ENCODE assay signal across 8 cellular contexts in genomic region chr1:9181990-9182783, GRCh38. TPM values are rescaled to one million over a fixed set of nuclear protein-coding genes. Genes with fewer than 3 reads are reported as not detected.
A peak's percentile ranks its signal among the peaks of the same experiment; 100 is the strongest.
DNase-seq lines count a peak whose midpoint lies in the region; ATAC-seq, FAIRE-seq and TF ChIP-seq lines count a peak whose summit lies in the region.

No MANE protein-coding gene starts in this region.

- intact Hi-C loops in HepG2 (cut with micrococcal nuclease; ENCODE audit: unreplicated experiment) (loop anchor here (1.0 to 5.0 kb wide), 2 partner anchors 14 to 70 kb away; no protein-coding TSS in a partner anchor), testis (cut with DNase I; ENCODE audit: low total_unique reads) (no loop called here)

- H2AFZ ChIP-seq in HepG2 (ENCODE audit: low read length), result no peak overlapping the region

- H3K4me2 ChIP-seq in HepG2 (ENCODE audit: low read depth, low read length), result peak overlapping the region; percentile 90

- no peaks in the 10 kb centered on the region for H3K9me3 Mint-ChIP-seq in chondrocyte (ENCODE audit: low read depth)

- H3K36me3 Mint-ChIP-seq in chondrocyte (ENCODE audit: low read depth), result peaks cover 8% of the 10 kb centered on the region

- H3K9me3 ChIP-seq in HepG2 (ENCODE audit: low read length) (no peaks in the 10 kb centered on the region), testis (no peaks in the 10 kb centered on the region)

- peak overlapping the region; percentile 94 for H3K9ac ChIP-seq in HepG2 (ENCODE audit: insufficient read depth, low read depth, low read length)

- POLR2A ChIA-PET in HepG2 (lab: Yijun Ruan, JAX), result interaction anchor here (0.8 to 3.2 kb wide), 7 partner anchors 11 to 68 kb away, joined by 3 to 24 read pairs (median 6); no protein-coding TSS in a partner anchor

- TF ChIP-seq CTCF in chondrocyte (IDR thresholded peaks at IDR 0.05), result no peak
- TF ChIP-seq CTCF in HepG2 (CRISPR knock-in tag; IDR thresholded peaks at IDR 0.05), result peak; percentile 77
- TF ChIP-seq CTCF in testis (IDR thresholded peaks at IDR 0.05), result peak; percentile 1 to 34 (median 19)

- DNase-seq in AG08395 (ENCODE audit: low spot score), result peak; percentile 45
- DNase-seq in GM18507 (ENCODE audit: extremely low spot score, insufficient read length, low read depth), result peak; percentile 37
- peak; percentile 24 for DNase-seq in NCI-H1105 treated with DMSO at 0.1 percent for 48 hours (lab: John Stamatoyannopoulos, UW)
- no peak for DNase-seq in chondrocyte (ENCODE audit: low spot score)
- DNase-seq in HepG2 (ENCODE audit: low spot score), result peak; percentile 53
- peak; percentile 71 for DNase-seq in testis
- no peak for DNase-seq in NCI-H146 treated with DMSO at 0.1 percent for 48 hours (lab: John Stamatoyannopoulos, UW; ENCODE audit: unreplicated experiment)
- no peak for DNase-seq in effector CD4-positive, alpha-beta T cell

- H3K27me3 Mint-ChIP-seq in chondrocyte (ENCODE audit: low read depth), result no peaks in the 10 kb centered on the region

- peak overlapping the region; percentile 92 for H3K27ac ChIP-seq in HepG2 (ENCODE audit: extremely low read length, insufficient read depth, low read length)
- H3K27ac ChIP-seq in testis, result peak overlapping the region; percentile 78 to 83

- H3K27me3 ChIP-seq in HepG2 (ENCODE audit: control insufficient read depth in 1 of 2, insufficient read depth in 2 of 2, low read length in 2 of 2) (no peaks in the 10 kb centered on the region; a peak in 1 of 5 replicates), testis (no peaks in the 10 kb centered on the region)

- peaks cover 71% of the 10 kb centered on the region for H3K4me1 ChIP-seq in HepG2 (ENCODE audit: insufficient read depth, low read length)
- peaks cover 9% of the 10 kb centered on the region for H3K4me1 ChIP-seq in testis

- in situ Hi-C loops in HepG2 (cut with HindIII; ENCODE audit: extremely low pct_ligation_motif_present, low pct_unique_long_range_greater_than_20kb), result no loop called here

- peak; percentile 64 for TF ChIP-seq RAD21 in HepG2 (CRISPR knock-in tag; IDR thresholded peaks at IDR 0.05)

- peaks cover 37% of the 10 kb centered on the region for H4K20me1 ChIP-seq in HepG2 (ENCODE audit: insufficient read depth, low read length)

- CTCF ChIA-PET in HepG2 (lab: Yijun Ruan, JAX; ENCODE audit: low intra/inter-chr PET ratio, low total read pairs), result interaction anchor here (0.8 to 3.2 kb wide), 6 partner anchors 12 to 72 kb away, joined by 3 to 19 read pairs (median 6); no protein-coding TSS in a partner anchor

- H3K4me3 Mint-ChIP-seq in chondrocyte (ENCODE audit: unreplicated experiment), result peak overlapping the region; percentile 88

- no peak for FAIRE-seq in GM18507 (lab: Jason Lieb, UNC)
- FAIRE-seq in HepG2 (lab: Jason Lieb, UNC), result no peak

- TF ChIP-seq EP300 in HepG2 (IDR thresholded peaks at IDR 0.05; ENCODE audit: low read depth in 2 of 2, low read length in 2 of 2), result no peak
- TF ChIP-seq EP300 in HepG2 (CRISPR knock-in tag; IDR thresholded peaks at IDR 0.05; ENCODE audit: borderline replicate concordance), result peak; percentile 41; the same call in 1 of the 2 replicates

- no TSS peak for BruUV-seq in HepG2 (replicated peaks; lab: Mats Ljungman, UMichigan)

- ATAC-seq in HepG2, result peak; percentile 78

- peaks cover 52% of the 10 kb centered on the region for H3K79me2 ChIP-seq in HepG2 (ENCODE audit: insufficient read depth, low read length)

- peak; percentile 63 to 68 for TF ChIP-seq POLR2A in HepG2 (IDR thresholded peaks at IDR 0.05; ENCODE audit: insufficient read depth in 1 of 2, low read depth in 2 of 2, low read length in 2 of 2)
- no peak for TF ChIP-seq POLR2A in testis (IDR thresholded peaks at IDR 0.05)

- H3K4me1 Mint-ChIP-seq in chondrocyte (ENCODE audit: low read depth), result peaks cover 30% of the 10 kb centered on the region

- 4% methylated on average over 24 of the region's 83 CpGs for WGBS in HepG2 (ENCODE audit: low lambda C conversion rate)
- WGBS in testis, 2 donors, result 0 to 1% methylated on average over 3 to 77 of the region's 83 CpGs

- H3K36me3 ChIP-seq in HepG2 (replicated peaks in 1 of 2; ENCODE audit: control insufficient read depth in 1 of 2, insufficient read depth in 2 of 2, low read length in 2 of 2) (peaks cover 7 to 14% of the 10 kb centered on the region in 2 experiments; a peak in 3 of 5 replicates), testis (ENCODE audit: low read depth, missing control alignments) (no peaks in the 10 kb centered on the region)

- peak overlapping the region; percentile 88 to 94 (median 92) for H3K4me3 ChIP-seq in HepG2 (replicated peaks in 1 of 3; ENCODE audit: insufficient read depth in 1 of 3, low read depth in 2 of 3, low read length in 3 of 3)
- H3K4me3 ChIP-seq in testis, result peak overlapping the region; percentile 62 to 81

- H3K27ac Mint-ChIP-seq in chondrocyte (ENCODE audit: unreplicated experiment), result peak overlapping the region; percentile 89

TF ChIP-seq in HepG2, 621 proteins besides CTCF, POLR2A, EP300 and RAD21 (continues in another document):
- peak; percentile 84; the same call in 1 of the 2 replicates for TF ChIP-seq MYC (CRISPR knock-in tag; IDR thresholded peaks at IDR 0.05; ENCODE audit: borderline replicate concordance)
- TF ChIP-seq KLF16 (CRISPR knock-in tag; IDR thresholded peaks at IDR 0.05), result 0 out of 4 replicates have a peak, but pooled peaks of 1 of the 2 experiments have one; percentile 39
- no peak for TF ChIP-seq ZKSCAN8 (CRISPR knock-in tag; IDR thresholded peaks at IDR 0.05; ENCODE audit: borderline replicate concordance)
- no peak for TF ChIP-seq SIN3B (IDR thresholded peaks at IDR 0.05; ENCODE audit: low read length)
- TF ChIP-seq PCBP2 (optimal IDR thresholded peaks at IDR 0.05; ENCODE audit: low read depth, low read length, poor library complexity, severe bottlenecking), result no peak
- peak; percentile 61; the same call in 1 of the 2 replicates for TF ChIP-seq IRX3 (CRISPR knock-in tag; IDR thresholded peaks at IDR 0.05; ENCODE audit: borderline replicate concordance, low read depth)
- no peak for TF ChIP-seq ZNF343 (CRISPR knock-in tag; IDR thresholded peaks at IDR 0.05)
- no peak for TF ChIP-seq NFE2L2 (IDR thresholded peaks at IDR 0.05; ENCODE audit: low read length)
- TF ChIP-seq SOX5 (CRISPR knock-in tag; IDR thresholded peaks at IDR 0.05; ENCODE audit: borderline replicate concordance), result peak; percentile 11; the same call in 1 of the 2 replicates

RNA-seq across cellular contexts. Expression of gene H6PD, which starts 52.4 kb away (rescaled TPM):
- total RNA-seq in chondrocyte, result 37.0 to 41.4 TPM (median 38.9 TPM) in 3 replicates
- 6.3 and 9.3 TPM in 2 replicates for total RNA-seq in HepG2 (2016; rRNA removed; fragmentation: Illumina TruSeq; extraction: Trizol)
- 0.79 and 0.81 TPM in 2 replicates for total RNA-seq in HepG2 (2016; cell fraction: cytosol; rRNA removed; fragmentation: Illumina TruSeq; extraction: Trizol; ENCODE audit: low read depth)
- 5.4 and 9.4 TPM in 2 replicates for total RNA-seq in HepG2 (2016; cell fraction: insoluble cytoplasmic fraction; rRNA removed; fragmentation: Illumina TruSeq; extraction: Trizol)
- total RNA-seq in HepG2 (2016; cell fraction: membrane; rRNA removed; fragmentation: Illumina TruSeq; extraction: Trizol), result 2.5 TPM in 2 replicates
- total RNA-seq in HepG2 (2016; cell fraction: nucleus; rRNA removed; fragmentation: Illumina TruSeq; extraction: Trizol), result 10.0 and 12.1 TPM in 2 replicates
- 14.1 and 21.5 TPM in 2 replicates for polyA plus RNA-seq in HepG2 (2011; rRNA removed)
- polyA plus RNA-seq in HepG2 (2011; cell fraction: cytosol; rRNA removed), result 13.3 and 14.5 TPM in 2 replicates
- polyA plus RNA-seq in HepG2 (2011; cell fraction: nucleus; rRNA removed), result 26.3 and 26.5 TPM in 2 replicates
- 10.8 and 11.1 TPM in 2 replicates for polyA plus RNA-seq in HepG2 (2012)
- polyA plus RNA-seq in HepG2 (2016; cell fraction: cytosol; fragmentation: Illumina TruSeq; extraction: Trizol; ENCODE audit: low read depth), result 0.36 TPM in 2 replicates
- 4.2 and 4.6 TPM in 2 replicates for polyA plus RNA-seq in HepG2 (2016; cell fraction: insoluble cytoplasmic fraction; fragmentation: Illumina TruSeq; extraction: Trizol; ENCODE audit: low read depth)
- 0.93 and 0.94 TPM in 2 replicates for polyA plus RNA-seq in HepG2 (2016; cell fraction: membrane; fragmentation: Illumina TruSeq; extraction: Trizol; ENCODE audit: low read depth)
- polyA plus RNA-seq in HepG2 (2016; cell fraction: nucleus; fragmentation: Illumina TruSeq; extraction: Trizol; ENCODE audit: insufficient read depth, low read depth), result 15.4 and 16.8 TPM in 2 replicates
- 2.9 and 31.0 TPM in 2 replicates for polyA minus RNA-seq in HepG2 (2011; rRNA and poly(A)+ RNA removed; ENCODE audit: low replicate concordance)
- polyA minus RNA-seq in HepG2 (2011; cell fraction: cytosol; rRNA and poly(A)+ RNA removed), result 14.3 and 18.7 TPM in 2 replicates
- polyA minus RNA-seq in HepG2 (2011; cell fraction: nucleus; rRNA and poly(A)+ RNA removed), result 7.9 and 11.3 TPM in 2 replicates
- 10 to 100 TPM; 55.0 to 67.8 TPM for total RNA-seq in testis
- 23.8 TPM for polyA plus RNA-seq in testis (ENCODE audit: insufficient read depth, low read depth, low replicate concordance)

RNA-seq across cellular contexts. Expression of gene GPR157, which starts 53.3 kb away (rescaled TPM):
- total RNA-seq in chondrocyte (1.9 to 8.2 TPM (median 6.9 TPM) in 3 replicates), HepG2 (2016; rRNA removed; fragmentation: Illumina TruSeq; extraction: Trizol) (8.4 and 10.1 TPM in 2 replicates), testis (10 to 100 TPM in 1 of 2 donors, 1 to 10 TPM in 1; 8.8 to 11.7 TPM)
- total RNA-seq in HepG2 (2016; cell fraction: cytosol; rRNA removed; fragmentation: Illumina TruSeq; extraction: Trizol; ENCODE audit: low read depth), result 4.0 and 7.1 TPM in 2 replicates
- 10.7 and 12.8 TPM in 2 replicates for total RNA-seq in HepG2 (2016; cell fraction: insoluble cytoplasmic fraction; rRNA removed; fragmentation: Illumina TruSeq; extraction: Trizol)
- total RNA-seq in HepG2 (2016; cell fraction: membrane; rRNA removed; fragmentation: Illumina TruSeq; extraction: Trizol), result 13.0 and 14.9 TPM in 2 replicates
- total RNA-seq in HepG2 (2016; cell fraction: nucleus; rRNA removed; fragmentation: Illumina TruSeq; extraction: Trizol), result 7.1 and 10.0 TPM in 2 replicates
- polyA plus RNA-seq in HepG2 (2011; rRNA removed) (19.2 and 23.3 TPM in 2 replicates), testis (ENCODE audit: insufficient read depth, low read depth, low replicate concordance) (4.1 TPM)
- polyA plus RNA-seq in HepG2 (2011; cell fraction: cytosol; rRNA removed), result 14.2 and 15.0 TPM in 2 replicates
- polyA plus RNA-seq in HepG2 (2011; cell fraction: nucleus; rRNA removed), result 29.1 and 30.4 TPM in 2 replicates
- 25.2 and 25.3 TPM in 2 replicates for polyA plus RNA-seq in HepG2 (2012)
- 1.7 and 2.0 TPM in 2 replicates for polyA plus RNA-seq in HepG2 (2016; cell fraction: cytosol; fragmentation: Illumina TruSeq; extraction: Trizol; ENCODE audit: low read depth)
- 4.3 and 5.8 TPM in 2 replicates for polyA plus RNA-seq in HepG2 (2016; cell fraction: insoluble cytoplasmic fraction; fragmentation: Illumina TruSeq; extraction: Trizol; ENCODE audit: low read depth)
- polyA plus RNA-seq in HepG2 (2016; cell fraction: membrane; fragmentation: Illumina TruSeq; extraction: Trizol; ENCODE audit: low read depth), result 3.8 and 6.3 TPM in 2 replicates
- polyA plus RNA-seq in HepG2 (2016; cell fraction: nucleus; fragmentation: Illumina TruSeq; extraction: Trizol; ENCODE audit: insufficient read depth, low read depth), result 8.1 and 9.9 TPM in 2 replicates
- 23.1 and 157 TPM in 2 replicates for polyA minus RNA-seq in HepG2 (2011; rRNA and poly(A)+ RNA removed; ENCODE audit: low replicate concordance)
- 37.5 and 50.2 TPM in 2 replicates for polyA minus RNA-seq in HepG2 (2011; cell fraction: cytosol; rRNA and poly(A)+ RNA removed)
- polyA minus RNA-seq in HepG2 (2011; cell fraction: nucleus; rRNA and poly(A)+ RNA removed), result 18.6 and 22.3 TPM in 2 replicates

Comparison
In these comparisons a context has a peak if more than half of its experiments do, and no peak if none do; other contexts are left out.
1. DNase-seq: peak in AG08395 (single experiment), GM18507 (single experiment), NCI-H1105 treated with DMSO at 0.1 percent for 48 hours (single experiment), HepG2 (single experiment) and testis (single experiment); none in chondrocyte (single experiment), NCI-H146 treated with DMSO at 0.1 percent for 48 hours (single experiment) and effector CD4-positive, alpha-beta T cell (single experiment).